Comparison of ENCODE assay signal across 7 cellular contexts in genomic region chr22:50633771-50634170, GRCh38. TPM values are rescaled to one million over a fixed set of nuclear protein-coding genes. Genes with fewer than 3 reads are reported as not detected.
"Had no signal": no experiment of that assay in that cellular context is flagged by ENCODE, and none has a peak within 500 bp of the region (broad histone marks: within the 10 kb centered on the region; RNA-seq: fewer than 3 reads in every experiment).

No MANE protein-coding gene starts in this region.

- DNase-seq: IMR-90, KBM-7 had no signal

- H3K27ac ChIP-seq: HL-60 had no signal

- H3K4me3 ChIP-seq: K562 had no signal

- ATAC-seq: HepG2, K562 had no signal

RNA-seq across cellular contexts. Expression of gene MAPK8IP2, which starts 33.2 kb away (rescaled TPM):
- total RNA-seq: HT-29 had no signal
- polyA plus RNA-seq: IgD-negative memory B cell had no signal

RNA-seq across cellular contexts. Expression of gene SHANK3, which starts 38.9 kb away (rescaled TPM):
- total RNA-seq: HT-29 had no signal
- polyA plus RNA-seq: IgD-negative memory B cell had no signal
